1 cellular context compared by ENCODE assay signal in genomic region chr9:128829477-128830251, GRCh38.
TF ChIP-seq lines count a peak whose summit lies in the region.

TSS of gene SPOUT1 (minus strand) at chr9:128829794. CDS start at chr9:128829780, 14 bp downstream.

TF ChIP-seq in K562, 482 proteins besides CTCF, POLR2A, EP300 and RAD21 (continued from another document and continues in another):
- TF ChIP-seq MGA (IDR thresholded peaks at IDR 0.05) (peak; percentile 85), ID3 (CRISPR knock-in tag; IDR thresholded peaks at IDR 0.05) (no peak), ID3 (tag; IDR thresholded peaks at IDR 0.05) (no peak), U2AF1 (optimal IDR thresholded peaks at IDR 0.05; ENCODE audit: low read depth, low read length) (no peak), NKRF (IDR thresholded peaks at IDR 0.05; ENCODE audit: borderline replicate concordance) (peak; percentile 89), ZNF224 (CRISPR knock-in tag; IDR thresholded peaks at IDR 0.05) (no peak), GTF2F1 (IDR thresholded peaks at IDR 0.05; ENCODE audit: low read depth, low read length) (no peak), EHMT2 (IDR thresholded peaks at IDR 0.05) (no peak), MTA1 (IDR thresholded peaks at IDR 0.05; ENCODE audit: borderline replicate concordance) (no peak), CUX1 (CRISPR knock-in tag; IDR thresholded peaks at IDR 0.05) (no peak), PCBP2 (IDR thresholded peaks at IDR 0.05; ENCODE audit: low read depth, low read length, poor library complexity, severe bottlenecking) (no peak), CGGBP1 (CRISPR knock-in tag; IDR thresholded peaks at IDR 0.05) (no peak), ZNF280B (CRISPR knock-in tag; IDR thresholded peaks at IDR 0.05) (no peak), E2F1 (CRISPR knock-in tag; IDR thresholded peaks at IDR 0.05) (no peak), GABPB1 (CRISPR knock-in tag; IDR thresholded peaks at IDR 0.05) (peak; percentile 87), THRA (IDR thresholded peaks at IDR 0.05) (no peak), ZSCAN29 (IDR thresholded peaks at IDR 0.05) (no peak), GTF3C2 (IDR thresholded peaks at IDR 0.05; ENCODE audit: borderline replicate concordance, extremely low read depth, insufficient read length) (no peak), ETV1 (tag; conservative IDR thresholded peaks at IDR 0.05; ENCODE audit: low read depth) (peak; percentile 76), MTA2 (IDR thresholded peaks at IDR 0.05; ENCODE audit: low read depth) (no peak), HDAC2 (IDR thresholded peaks at IDR 0.05) (no peak), YY1 (IDR thresholded peaks at IDR 0.05; ENCODE audit: borderline replicate concordance in 1 of 3, control insufficient read depth in 1 of 3, extremely low read depth in 1 of 3, insufficient read depth in 3 of 3, insufficient read length in 1 of 3, insufficient replicate concordance in 2 of 3, low read depth in 1 of 3, low read length in 2 of 3) (peak; percentile 77 to 95 (median 92))
